8 cellular contexts compared by ENCODE assay signal in the genomic region with DNA sequence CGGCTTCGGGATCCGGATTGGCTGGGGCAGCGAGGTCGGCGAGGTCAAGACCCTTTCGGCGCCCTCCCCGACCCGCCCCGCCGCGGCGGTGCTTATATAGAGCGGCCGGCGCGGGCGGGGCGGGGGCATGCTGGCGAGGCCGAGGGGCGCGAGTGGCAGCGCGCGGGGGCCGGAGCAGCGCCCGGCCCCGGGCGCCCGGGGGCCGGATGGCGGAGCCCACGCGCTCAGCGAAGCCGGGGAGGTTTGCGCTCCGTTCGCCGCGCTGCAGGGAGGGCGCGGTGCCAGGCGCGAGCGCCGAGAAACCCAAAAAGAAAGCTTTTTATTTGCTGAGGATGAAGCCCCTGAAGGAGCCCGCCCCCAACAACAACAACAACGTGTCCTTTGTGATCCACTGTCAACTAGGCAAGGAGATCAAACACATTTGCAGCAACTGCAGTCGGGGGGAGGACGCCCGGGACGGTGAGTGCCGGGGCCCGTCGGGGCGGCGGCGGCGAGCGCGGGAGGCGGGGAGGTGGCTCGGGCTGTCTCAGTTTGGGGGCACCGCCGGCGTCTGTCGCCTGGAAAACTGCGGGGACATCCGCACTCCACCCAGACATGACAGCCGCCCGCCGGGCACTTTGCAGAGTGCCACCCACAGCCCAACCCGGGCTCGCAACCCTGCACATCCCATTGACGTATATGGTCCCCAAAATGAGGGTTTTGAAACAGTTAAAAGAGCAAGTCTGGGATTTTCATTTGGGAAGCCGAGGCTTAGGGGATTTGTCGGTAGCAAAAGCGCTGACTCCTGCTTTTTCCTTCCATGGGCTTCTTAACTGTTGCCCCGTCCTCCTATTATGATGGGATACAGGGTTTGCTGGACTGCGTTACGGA.
DNase-seq lines count a peak whose midpoint lies in the region; ATAC-seq and TF ChIP-seq lines count a peak whose summit lies in the region.

No MANE protein-coding gene starts in this region.

- intact Hi-C loops in PC-9 (cut with micrococcal nuclease; ENCODE audit: unreplicated experiment): no loop called here

- peak overlapping the region; percentile 50 for H3K4me3 Mint-ChIP-seq in activated T-cell treated with anti-CD3 and anti-CD28 coated beads, Interleukin-2, amount 50 U/mL, for 4 hours
- H3K4me3 Mint-ChIP-seq in memory B cell (peak overlapping the region; percentile 74), type B pancreatic cell (peak overlapping the region; percentile 93)

- no peak overlapping the region for H2AFZ ChIP-seq in PC-9

- no peak overlapping the region for H3K27ac ChIP-seq in PC-9

- H3K27ac Mint-ChIP-seq in memory B cell (no peak overlapping the region), type B pancreatic cell (no peak overlapping the region)

- H3K27me3 ChIP-seq in BE2C (peaks cover 46% of the 10 kb centered on the region), PC-9 (ENCODE audit: insufficient read depth, low read depth) (peaks cover 44% of the 10 kb centered on the region)

- no peaks in the 10 kb centered on the region for H3K4me1 ChIP-seq in BE2C
- peaks cover 7% of the 10 kb centered on the region; the same call in 1 of the 2 replicates for H3K4me1 ChIP-seq in PC-9 (replicated peaks; ENCODE audit: insufficient read depth)

- no peaks in the 10 kb centered on the region for H3K36me3 ChIP-seq in BE2C
- H3K36me3 ChIP-seq in PC-9 (ENCODE audit: low read depth): no peaks in the 10 kb centered on the region

- H3K4me3 ChIP-seq in choroid plexus epithelial cell (ENCODE audit: low read depth, low read length): peak overlapping the region; percentile 44
- no peak overlapping the region for H3K4me3 ChIP-seq in BE2C (ENCODE audit: low read depth, low read length)
- H3K4me3 ChIP-seq in PC-9: no peak overlapping the region

- H3K79me2 ChIP-seq in PC-9 (ENCODE audit: low read depth): no peaks in the 10 kb centered on the region

- peak; percentile 25 to 37 for ATAC-seq in activated T-cell treated with anti-CD3 and anti-CD28 coated beads, Interleukin-2, amount 50 U/mL, for 4 hours
- no peak for ATAC-seq in memory B cell (ENCODE audit: low read depth)

- H4K20me1 ChIP-seq in PC-9 (ENCODE audit: insufficient read depth): no peaks in the 10 kb centered on the region

- H3K4me2 ChIP-seq in PC-9: no peak overlapping the region

- H3F3A ChIP-seq in PC-9 (ENCODE audit: insufficient read depth, low read depth): 0 out of 2 replicates have a peak, but pooled peaks cover 4% of the 10 kb centered on the region

- H3K4me1 Mint-ChIP-seq in activated T-cell treated with anti-CD3 and anti-CD28 coated beads, Interleukin-2, amount 50 U/mL, for 4 hours (ENCODE audit: low read depth): peaks cover 8% of the 10 kb centered on the region
- H3K4me1 Mint-ChIP-seq in memory B cell (peaks cover 2% of the 10 kb centered on the region), type B pancreatic cell (ENCODE audit: unreplicated experiment) (peaks cover 22% of the 10 kb centered on the region)

- H3K9me3 ChIP-seq in BE2C: no peaks in the 10 kb centered on the region
- H3K9me3 ChIP-seq in PC-9 (ENCODE audit: insufficient read depth, low read depth): no peaks in the 10 kb centered on the region

- CTCF ChIA-PET in PC-9 (lab: Charles Lee): no interaction called here

- H3K9me3 Mint-ChIP-seq in activated T-cell treated with anti-CD3 and anti-CD28 coated beads, Interleukin-2, amount 50 U/mL, for 4 hours: no peaks in the 10 kb centered on the region
- H3K9me3 Mint-ChIP-seq in memory B cell (no peaks in the 10 kb centered on the region), type B pancreatic cell (no peaks in the 10 kb centered on the region)

- no peak for DNase-seq in activated T-cell treated with anti-CD3 and anti-CD28 coated beads, Interleukin-2, amount 50 U/mL, for 4 hours
- no peak for DNase-seq in activated T-cell treated with anti-CD3 and anti-CD28 coated beads, Interleukin-2, amount 50 U/mL, for 1 hour
- peak; percentile 21 for DNase-seq in choroid plexus epithelial cell (ENCODE audit: low read depth)
- no peak for DNase-seq in memory B cell (ENCODE audit: low spot score in 2 of 2)
- DNase-seq in type B pancreatic cell (ENCODE audit: extremely low spot score, unreplicated experiment): no peak
- DNase-seq in 8988T: no peak
- no peak for DNase-seq in BE2C
- no peak for DNase-seq in PC-9

- H3K36me3 Mint-ChIP-seq in activated T-cell treated with anti-CD3 and anti-CD28 coated beads, Interleukin-2, amount 50 U/mL, for 4 hours (ENCODE audit: insufficient read depth): no peaks in the 10 kb centered on the region
- H3K36me3 Mint-ChIP-seq in memory B cell (no peaks in the 10 kb centered on the region), type B pancreatic cell (no peaks in the 10 kb centered on the region)

- H3K9me2 ChIP-seq in PC-9 (ENCODE audit: insufficient read depth): no peaks in the 10 kb centered on the region

- POLR2A ChIA-PET in PC-9 (lab: Charles Lee; ENCODE audit: unreplicated experiment): no interaction called here

- H3K27me3 Mint-ChIP-seq in activated T-cell treated with anti-CD3 and anti-CD28 coated beads, Interleukin-2, amount 50 U/mL, for 4 hours (ENCODE audit: low read depth): peaks cover 57% of the 10 kb centered on the region
- H3K27me3 Mint-ChIP-seq in memory B cell (peaks cover 31% of the 10 kb centered on the region), type B pancreatic cell (peaks cover 58% of the 10 kb centered on the region)

- BruUV-seq in PC-9 (replicated peaks; lab: Mats Ljungman, UMichigan): no TSS peak

- TF ChIP-seq CTCF in choroid plexus epithelial cell (conservative IDR thresholded peaks at IDR 0.05; ENCODE audit: low read depth, low read length): no peak
- no peak for TF ChIP-seq CTCF in type B pancreatic cell (conservative IDR thresholded peaks at IDR 0.05)
- TF ChIP-seq CTCF in BE2C (IDR thresholded peaks at IDR 0.05; ENCODE audit: low read depth, low read length): no peak
- TF ChIP-seq CTCF in PC-9 (conservative IDR thresholded peaks at IDR 0.05): no peak
